8 cellular contexts compared by ENCODE assay signal in genomic region chr2:55014962-55015939, GRCh38. TPM values are rescaled to one million over a fixed set of nuclear protein-coding genes. Genes with fewer than 3 reads are reported as not detected.
A peak's percentile ranks its signal among the peaks of the same experiment; 100 is the strongest.
DNase-seq lines count a peak whose midpoint lies in the region; ATAC-seq and TF ChIP-seq lines count a peak whose summit lies in the region.

No MANE protein-coding gene starts in this region.

- H3K27ac ChIP-seq in Peyer's patch (no peak overlapping the region), body of pancreas (peak overlapping the region in 2 of 4 donors; percentile 14 to 45), spleen (no peak overlapping the region)

- TF ChIP-seq POLR2A in Peyer's patch (IDR thresholded peaks at IDR 0.05) (no peak), body of pancreas (IDR thresholded peaks at IDR 0.05) (no peak), spleen (IDR thresholded peaks at IDR 0.05) (no peak)

- peaks cover 0 to 32% (median 0%) of the 10 kb centered on the region in 4 donors for H3K4me1 ChIP-seq in Peyer's patch
- peaks cover 57% of the 10 kb centered on the region for H3K4me1 ChIP-seq in body of pancreas
- peaks cover 18 to 100% (median 87%) of the 10 kb centered on the region in 6 donors for H3K4me1 ChIP-seq in spleen

- H3K36me3 ChIP-seq in Peyer's patch (peaks cover 0 to under 1% (median 0%) of the 10 kb centered on the region in 3 donors), body of pancreas (replicated peaks in 1 of 2; ENCODE audit: insufficient read depth in 1 of 2, low read depth in 2 of 2) (no peaks in the 10 kb centered on the region), spleen (no peaks in the 10 kb centered on the region)

- POLR2A ChIA-PET in HEK293T (lab: Yijun Ruan, JAX): interaction anchor here (0.6 kb wide), 1 partner anchor 35 kb away, joined by 3 read pairs; the partner anchor contains the start of gene RTN4

- ATAC-seq in body of pancreas: peak; percentile 77
- ATAC-seq in HG02763 (IDR thresholded peaks at IDR 0.05; ENCODE audit: unreplicated experiment): no peak

- DNase-seq in DMS 273 (lab: John Stamatoyannopoulos, UW; ENCODE audit: unreplicated experiment) (peak; percentile 92), HEK293T (ENCODE audit: extremely low spot score) (peak; percentile 63), Peyer's patch (peak in 1 of 3 donors; percentile 80), body of pancreas (peak; percentile 69 to 86 (median 74)), iPS-NIHi11 (ENCODE audit: low spot score) (peak; percentile 29), spleen (no peak), DMS79 treated with DMSO at 0.1 percent for 48 hours (lab: John Stamatoyannopoulos, UW) (no peak)

- H3K4me3 ChIP-seq in Peyer's patch (no peak overlapping the region), body of pancreas (no peak overlapping the region), spleen (no peak overlapping the region)

- TF ChIP-seq CTCF in Peyer's patch (IDR thresholded peaks at IDR 0.05): peak in 5 of 6 experiments; percentile 53 to 95 (median 88)
- TF ChIP-seq CTCF in body of pancreas (IDR thresholded peaks at IDR 0.05): peak; percentile 35 to 95 (median 89)
- peak; percentile 4 to 67 (median 55) for TF ChIP-seq CTCF in spleen (IDR thresholded peaks at IDR 0.05 in 8 of 11, conservative IDR thresholded peaks at IDR 0.05 in 3 of 11)

- WGBS in body of pancreas, 2 donors: 9 to 14% methylated on average over 6 of the region's 6 CpGs
- 60 to 79% (median 70%) methylated on average over 6 of the region's 6 CpGs for WGBS in spleen, 5 donors

- intact Hi-C loops in body of pancreas (cut with DNase I) (no loop called here), spleen (cut with DNase I; ENCODE audit: low total_unique reads) (loop anchor here (5.0 kb wide), 1 partner anchor 152 kb away; no protein-coding TSS in a partner anchor)

- no peaks in the 10 kb centered on the region for H3K9me3 ChIP-seq in Peyer's patch
- H3K9me3 ChIP-seq in body of pancreas: no peaks in the 10 kb centered on the region
- H3K9me3 ChIP-seq in spleen: peaks cover 0 to under 1% (median 0%) of the 10 kb centered on the region in 8 donors

- CTCF ChIA-PET in HEK293T (lab: Yijun Ruan, JAX): interaction anchor here (0.6 to 1.4 kb wide), 7 partner anchors 9 to 102 kb away, joined by 3 to 11 read pairs (median 3); partner anchors contain the start of gene RTN4

- no peaks in the 10 kb centered on the region for H3K27me3 ChIP-seq in Peyer's patch
- H3K27me3 ChIP-seq in body of pancreas: no peaks in the 10 kb centered on the region
- no peaks in the 10 kb centered on the region for H3K27me3 ChIP-seq in spleen (replicated peaks in 1 of 7)

TF ChIP-seq in HEK293T, 16 proteins besides CTCF, POLR2A, EP300 and RAD21:
- no peak for TF ChIP-seq FOXA1 (IDR thresholded peaks at IDR 0.05)
- no peak for TF ChIP-seq HDGF (IDR thresholded peaks at IDR 0.05; ENCODE audit: borderline replicate concordance)
- TF ChIP-seq FOXM1 (IDR thresholded peaks at IDR 0.05; ENCODE audit: borderline replicate concordance): no peak
- no peak for TF ChIP-seq ELF4 (IDR thresholded peaks at IDR 0.05)
- no peak for TF ChIP-seq SP1 (IDR thresholded peaks at IDR 0.05)
- TF ChIP-seq SUZ12 (IDR thresholded peaks at IDR 0.05): no peak
- TF ChIP-seq ARNT (IDR thresholded peaks at IDR 0.05): no peak
- no peak for TF ChIP-seq LEF1 (IDR thresholded peaks at IDR 0.05; ENCODE audit: borderline replicate concordance)
- TF ChIP-seq ZNF384 (IDR thresholded peaks at IDR 0.05): no peak
- no peak for TF ChIP-seq PKNOX1 (IDR thresholded peaks at IDR 0.05)
- TF ChIP-seq TARDBP (IDR thresholded peaks at IDR 0.05): no peak
- no peak for TF ChIP-seq L3MBTL2 (conservative IDR thresholded peaks at IDR 0.05)
- TF ChIP-seq FOXK2 (IDR thresholded peaks at IDR 0.05): no peak
- no peak for TF ChIP-seq CTBP1 (IDR thresholded peaks at IDR 0.05; ENCODE audit: borderline replicate concordance)
- no peak for TF ChIP-seq BHLHE40 (IDR thresholded peaks at IDR 0.05; ENCODE audit: borderline replicate concordance)
- TF ChIP-seq NFRKB (IDR thresholded peaks at IDR 0.05): no peak
TF ChIP-seq in HEK293T: peak in this region for 0.

RNA-seq across cellular contexts. Expression of gene RTN4, which starts 35.0 kb away (rescaled TPM):
- total RNA-seq in Peyer's patch: 100 to 1,000 TPM; 140 to 313 (median 195) TPM
- 100 to 1,000 TPM; 112 to 215 TPM for total RNA-seq in body of pancreas
- total RNA-seq in spleen: 100 to 1,000 TPM; 129 to 215 (median 168) TPM
- 10 to 100 TPM; 55.2 to 87.4 (median 76.3) TPM for polyA plus RNA-seq in spleen

Comparison
In these comparisons a context has a peak if more than half of its experiments do, and no peak if none do; other contexts are left out.
1. DNase-seq: peak in DMS 273 (single experiment), HEK293T (single experiment), body of pancreas (4 of 4) and iPS-NIHi11 (single experiment); none in spleen (single experiment) and DMS79 treated with DMSO at 0.1 percent for 48 hours (single experiment).
2. Peak in every context shown above with its lines, with median percentiles within 50 percentile points of each other: CTCF ChIP-seq.